ENCODE assay signal across 9 cellular contexts in genomic region chr9:130010151-130010988, GRCh38. TPM values are rescaled to one million over a fixed set of nuclear protein-coding genes. Genes with fewer than 3 reads are reported as not detected.
A peak's percentile ranks its signal among the peaks of the same experiment; 100 is the strongest.
DNase-seq lines count a peak whose midpoint lies in the region; ATAC-seq and TF ChIP-seq lines count a peak whose summit lies in the region.
"Had no signal": no experiment of that assay in that cellular context is flagged by ENCODE, and none has a peak within 500 bp of the region (broad histone marks: within the 10 kb centered on the region; RNA-seq: fewer than 3 reads in every experiment).

No MANE protein-coding gene starts in this region.

- no peaks in the 10 kb centered on the region for H3K9me3 ChIP-seq in thyroid gland
- H3K9me3 ChIP-seq: right lobe of liver had no signal

- no peak overlapping the region for H3K4me3 ChIP-seq in thyroid gland (replicated peaks in 1 of 3)
- H3K4me3 ChIP-seq: right lobe of liver had no signal

- H3K36me3 Mint-ChIP-seq in T-cell, result peaks cover 15% of the 10 kb centered on the region

- peaks cover 0 to 3% (median 0%) of the 10 kb centered on the region in 3 donors for H3K9me3 Mint-ChIP-seq in T-cell

- CTCF ChIA-PET in T-cell (lab: Charles Lee), result interaction anchor here in 1 of 2 donors (0.7 to 1.6 kb wide), 7 partner anchors 10 to 47 kb away, joined by 3 to 9 read pairs (median 5); no protein-coding TSS in a partner anchor

- H3K4me1 ChIP-seq in thyroid gland, result peaks cover 9 to 42% of the 10 kb centered on the region in 2 donors

- H3K27ac Mint-ChIP-seq in T-cell, result peak overlapping the region; percentile 82 to 86

- peak; percentile 62 for DNase-seq in activated naive CD4-positive, alpha-beta T cell treated with Interleukin-2 at 50 U/mL for 16 hours
- DNase-seq in activated naive CD4-positive, alpha-beta T cell (lab: John Stamatoyannopoulos, UW), result no peak
- peak in 30 of 34 experiments; percentile 17 to 71 (median 52) for DNase-seq in T-cell
- DNase-seq in cerebellum (ENCODE audit: low spot score), result peak; percentile 32
- peak; percentile 25 to 34 for DNase-seq in thyroid gland
- DNase-seq in ACHN, result no peak
- DNase-seq in NCI-H1930 (lab: John Stamatoyannopoulos, UW), result no peak
- DNase-seq: right lobe of liver had no signal

- H3K27me3 Mint-ChIP-seq in T-cell, result no peaks in the 10 kb centered on the region

- WGBS in thyroid gland, 2 donors, result 61 to 66% methylated on average over 5 of the region's 5 CpGs

- POLR2A ChIA-PET in T-cell (lab: Charles Lee), result interaction anchor here (0.6 to 1.3 kb wide), 15 partner anchors 10 to 175 kb away, joined by 3 to 7 read pairs (median 4); no protein-coding TSS in a partner anchor

- no peaks in the 10 kb centered on the region for H3K36me3 ChIP-seq in thyroid gland
- H3K36me3 ChIP-seq: right lobe of liver had no signal

- H3K27ac ChIP-seq in thyroid gland, result peak overlapping the region; percentile 54 to 64 (median 60)
- H3K27ac ChIP-seq: right lobe of liver had no signal

- TF ChIP-seq CTCF in thyroid gland (IDR thresholded peaks at IDR 0.05), result no peak

- no peak for TF ChIP-seq POLR2A in thyroid gland (IDR thresholded peaks at IDR 0.05)

- in situ Hi-C loops in ACHN (cut with HindIII; ENCODE audit: low pct_ligation_motif_present, low pct_unique_long_range_greater_than_20kb, low sequenced_read_pairs), result no loop called here

- H3K27me3 ChIP-seq in thyroid gland, result no peaks in the 10 kb centered on the region
- H3K27me3 ChIP-seq: right lobe of liver had no signal

- peak overlapping the region in 2 of 3 donors; percentile 11 to 54 for H3K4me3 Mint-ChIP-seq in T-cell

- peaks cover 85 to 87% (median 85%) of the 10 kb centered on the region in 3 donors for H3K4me1 Mint-ChIP-seq in T-cell

- ATAC-seq in T-cell (replicated peaks in 1 of 4) (peak; percentile 41 to 82 (median 54)), HG02571 (IDR thresholded peaks at IDR 0.05; ENCODE audit: unreplicated experiment) (no peak)

- intact Hi-C loops in thyroid gland (cut with DNase I), result no loop called here

RNA-seq across cellular contexts. Expression of gene FNBP1, which starts 32.6 kb away (rescaled TPM):
- total RNA-seq in T-cell (100 to 1,000 TPM; 166 to 211 (median 182) TPM), cerebellum (73.8 TPM), thyroid gland (10 to 100 TPM; 55.8 to 78.5 (median 76.0) TPM)

RNA-seq across cellular contexts. Expression of gene GPR107, which starts 43.3 kb away (rescaled TPM):
- total RNA-seq in T-cell (10 to 100 TPM; 21.3 to 29.1 (median 22.1) TPM), cerebellum (35.6 TPM), thyroid gland (10 to 100 TPM; 43.5 to 65.6 (median 58.7) TPM)

Comparison
In these comparisons a context has a peak if more than half of its experiments do, and no peak if none do; other contexts are left out.
1. DNase-seq: peak in activated naive CD4-positive, alpha-beta T cell treated with Interleukin-2 at 50 U/mL for 16 hours (single experiment), T-cell (30 of 34), cerebellum (single experiment) and thyroid gland (2 of 2); none in activated naive CD4-positive, alpha-beta T cell (0 of 4), ACHN (single experiment) and NCI-H1930 (0 of 2).